In genomic region chr7:92955081-92955480, GRCh38 we compare ENCODE assay signal across 18 cellular contexts.
A peak's percentile ranks its signal among the peaks of the same experiment; 100 is the strongest.
DNase-seq lines count a peak whose midpoint lies in the region; ATAC-seq, FAIRE-seq and TF ChIP-seq lines count a peak whose summit lies in the region.
"Had no signal": no experiment of that assay in that cellular context is flagged by ENCODE, and none has a peak within 500 bp of the region (broad histone marks: within the 10 kb centered on the region; RNA-seq: fewer than 3 reads in every experiment).

No MANE protein-coding gene starts in this region.

- no peak overlapping the region for H3K27ac ChIP-seq in GM12878 (ENCODE audit: control insufficient read depth, insufficient read depth)
- H3K27ac ChIP-seq: BLaER1, left ventricle myocardium inferior, testis had no signal

- no peak for TF ChIP-seq CTCF in GM12878 (IDR thresholded peaks at IDR 0.05 in 2 of 3, conservative IDR thresholded peaks at IDR 0.05 in 1 of 3; ENCODE audit: control insufficient read depth in 2 of 3, extremely low read depth in 1 of 3, insufficient read depth in 1 of 3, low read depth in 3 of 3, low read length in 3 of 3)

- no peaks in the 10 kb centered on the region for H3K79me2 ChIP-seq in GM12878 (ENCODE audit: control insufficient read depth, insufficient read depth, low read length)

- WGBS in GM12878 (ENCODE audit: insufficient coverage, insufficient replicate concordance, low lambda C conversion rate, missing lambda C conversion rate): under 1% methylated on average over 6 of the region's 6 CpGs

- H2AFZ ChIP-seq in GM12878 (ENCODE audit: control insufficient read depth, low read depth, low read length): 0 out of 2 replicates have a peak overlapping the region, but pooled peaks have one; percentile 21
- H2AFZ ChIP-seq: GM23338 had no signal

- no peak for FAIRE-seq in GM12878 (lab: Jason Lieb, UNC)
- FAIRE-seq: endometrium, HTR-8/SVneo had no signal

- peak; percentile 58 for DNase-seq in stimulated activated CD4-positive, alpha-beta T cell treated with anti-CD3 and anti-CD28 coated beads, Interleukin-15, amount 100 ng/mL, for 24 hours
- no peak for DNase-seq in stimulated activated CD4-positive, alpha-beta T cell treated with anti-CD3 and anti-CD28 coated beads, Interleukin-4, amount 100 ng/mL, for 4 hours
- DNase-seq in NCI-H69 (lab: John Stamatoyannopoulos, UW) (peak; percentile 35), GM12878 (ENCODE audit: low read depth, low spot score) (no peak), Right ventricle myocardium superior (no peak)
- DNase-seq: cerebellar nuclear complex, left ventricle myocardium inferior, NCI-H1694 treated with DMSO at 0.1 percent for 48 hours, NCI-H446, SHP77, T1000, testis had no signal

- RAD21 ChIA-PET in GM12878 (lab: Charles Lee; ENCODE audit: unreplicated experiment): no interaction called here

- CTCF ChIA-PET in GM12878 (lab: Yijun Ruan, JAX): no interaction called here

- no peaks in the 10 kb centered on the region for H3K4me1 ChIP-seq in GM12878 (ENCODE audit: control insufficient read depth, insufficient read depth, low read length)
- H3K4me1 ChIP-seq: BLaER1, left ventricle myocardium inferior, testis had no signal

- H3K4me3 ChIP-seq in GM12878: no peak overlapping the region
- H3K4me3 ChIP-seq: BLaER1, GM23338, left ventricle myocardium inferior, testis had no signal

- ATAC-seq in GM12878: peak; percentile 85
- ATAC-seq in Right ventricle myocardium superior (ENCODE audit: poor library complexity): no peak
- ATAC-seq in HG02852 (IDR thresholded peaks at IDR 0.05; ENCODE audit: unreplicated experiment): no peak
- ATAC-seq in HG03521 (IDR thresholded peaks at IDR 0.05; ENCODE audit: unreplicated experiment): no peak
- ATAC-seq: GM23338 had no signal

- no peaks in the 10 kb centered on the region for H3K27me3 ChIP-seq in GM12878 (replicated peaks in 1 of 2; ENCODE audit: control insufficient read depth in 2 of 2, insufficient read depth in 2 of 2, low read length in 1 of 2)
- H3K27me3 ChIP-seq: BLaER1, testis had no signal

- H3K9ac ChIP-seq in GM12878 (ENCODE audit: control insufficient read depth, insufficient read depth, low read length): no peak overlapping the region
- H3K9ac ChIP-seq: BLaER1 had no signal

- SMC1A ChIA-PET in GM12878 (lab: Charles Lee; ENCODE audit: uncharacterized antibody, unreplicated experiment): interaction anchor here (0.9 to 1.6 kb wide), 6 partner anchors 10 to 101 kb away, joined by 3 to 5 read pairs (median 4); no protein-coding TSS in a partner anchor

- intact Hi-C loops in GM12878 (cut with micrococcal nuclease; ENCODE audit: unreplicated experiment): no loop called here
- intact Hi-C loops in Right ventricle myocardium superior (cut with DNase I): no loop called here

- no peak for TF ChIP-seq POLR2A in GM12878 (IDR thresholded peaks at IDR 0.05; ENCODE audit: low read depth, low read length)

- H4K20me1 ChIP-seq in GM12878 (ENCODE audit: control insufficient read depth, insufficient read depth): no peaks in the 10 kb centered on the region
- H4K20me1 ChIP-seq: BLaER1 had no signal

- no peak for TF ChIP-seq RAD21 in GM12878 (IDR thresholded peaks at IDR 0.05; ENCODE audit: insufficient read depth, low read depth, low read length)

- no peaks in the 10 kb centered on the region for H3K36me3 ChIP-seq in GM12878 (ENCODE audit: control insufficient read depth in 2 of 2, insufficient read depth in 2 of 2, low read length in 1 of 2)
- H3K36me3 ChIP-seq: BLaER1, left ventricle myocardium inferior had no signal

- POLR2A ChIA-PET in GM12878 (lab: Charles Lee): no interaction called here

- TF ChIP-seq EP300 in GM12878 (IDR thresholded peaks at IDR 0.05; ENCODE audit: borderline replicate concordance in 1 of 2, control insufficient read depth in 1 of 2, low read depth in 2 of 2, low read length in 2 of 2): no peak

- in situ Hi-C loops in GM12878 (cut with MboI): no loop called here

- H3K4me2 ChIP-seq in GM12878 (ENCODE audit: control insufficient read depth, insufficient read depth): no peak overlapping the region
- H3K4me2 ChIP-seq: BLaER1, GM23338 had no signal

- peaks cover 2% of the 10 kb centered on the region for H3K9me3 ChIP-seq in GM12878 (replicated peaks; ENCODE audit: control insufficient read depth, insufficient read depth, low read length)
- H3K9me3 ChIP-seq: testis had no signal

- no TSS peak for BruUV-seq in GM12878 (replicated peaks; lab: Mats Ljungman, UMichigan)

TF ChIP-seq in GM12878, 131 proteins besides CTCF, POLR2A, EP300 and RAD21:
- TF ChIP-seq E2F8 (IDR thresholded peaks at IDR 0.05; ENCODE audit: low read depth, partially characterized antibody) (no peak), MLLT1 (IDR thresholded peaks at IDR 0.05) (no peak), STAT1 (conservative IDR thresholded peaks at IDR 0.05) (no peak), CHD2 (IDR thresholded peaks at IDR 0.05; ENCODE audit: borderline replicate concordance, low read depth, low read length) (no peak), FOXK2 (IDR thresholded peaks at IDR 0.05) (no peak), HDAC6 (IDR thresholded peaks at IDR 0.05; ENCODE audit: unreplicated experiment) (no peak), RUNX3 (IDR thresholded peaks at IDR 0.05; ENCODE audit: low read length) (peak; percentile 65), FOXM1 (IDR thresholded peaks at IDR 0.05; ENCODE audit: low read depth, low read length) (peak; percentile 42; the same call in 1 of the 2 replicates), JUNB (IDR thresholded peaks at IDR 0.05) (peak; percentile 13; the same call in 1 of the 2 replicates), BCL11A (IDR thresholded peaks at IDR 0.05; ENCODE audit: low read depth, low read length) (0 out of 2 replicates have a peak, but pooled peaks have one; percentile 51)
- TF ChIP-seq, protein P1, sequence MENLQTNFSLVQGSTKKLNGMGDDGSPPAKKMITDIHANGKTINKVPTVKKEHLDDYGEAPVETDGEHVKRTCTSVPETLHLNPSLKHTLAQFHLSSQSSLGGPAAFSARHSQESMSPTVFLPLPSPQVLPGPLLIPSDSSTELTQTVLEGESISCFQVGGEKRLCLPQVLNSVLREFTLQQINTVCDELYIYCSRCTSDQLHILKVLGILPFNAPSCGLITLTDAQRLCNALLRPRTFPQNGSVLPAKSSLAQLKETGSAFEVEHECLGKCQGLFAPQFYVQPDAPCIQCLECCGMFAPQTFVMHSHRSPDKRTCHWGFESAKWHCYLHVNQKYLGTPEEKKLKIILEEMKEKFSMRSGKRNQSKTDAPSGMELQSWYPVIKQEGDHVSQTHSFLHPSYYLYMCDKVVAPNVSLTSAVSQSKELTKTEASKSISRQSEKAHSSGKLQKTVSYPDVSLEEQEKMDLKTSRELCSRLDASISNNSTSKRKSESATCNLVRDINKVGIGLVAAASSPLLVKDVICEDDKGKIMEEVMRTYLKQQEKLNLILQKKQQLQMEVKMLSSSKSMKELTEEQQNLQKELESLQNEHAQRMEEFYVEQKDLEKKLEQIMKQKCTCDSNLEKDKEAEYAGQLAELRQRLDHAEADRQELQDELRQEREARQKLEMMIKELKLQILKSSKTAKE (IDR thresholded peaks at IDR 0.05; ENCODE audit: low read depth, poor library complexity, severe bottlenecking): no peak

Comparison
In these comparisons a context has a peak if more than half of its experiments do, and no peak if none do; other contexts are left out.
1. DNase-seq: peak in stimulated activated CD4-positive, alpha-beta T cell treated with anti-CD3 and anti-CD28 coated beads, Interleukin-15, amount 100 ng/mL, for 24 hours (single experiment) and NCI-H69 (single experiment); none in stimulated activated CD4-positive, alpha-beta T cell treated with anti-CD3 and anti-CD28 coated beads, Interleukin-4, amount 100 ng/mL, for 4 hours (0 of 2), GM12878 (single experiment) and Right ventricle myocardium superior (single experiment).